7 cellular contexts compared by ENCODE assay signal in the genomic region with DNA sequence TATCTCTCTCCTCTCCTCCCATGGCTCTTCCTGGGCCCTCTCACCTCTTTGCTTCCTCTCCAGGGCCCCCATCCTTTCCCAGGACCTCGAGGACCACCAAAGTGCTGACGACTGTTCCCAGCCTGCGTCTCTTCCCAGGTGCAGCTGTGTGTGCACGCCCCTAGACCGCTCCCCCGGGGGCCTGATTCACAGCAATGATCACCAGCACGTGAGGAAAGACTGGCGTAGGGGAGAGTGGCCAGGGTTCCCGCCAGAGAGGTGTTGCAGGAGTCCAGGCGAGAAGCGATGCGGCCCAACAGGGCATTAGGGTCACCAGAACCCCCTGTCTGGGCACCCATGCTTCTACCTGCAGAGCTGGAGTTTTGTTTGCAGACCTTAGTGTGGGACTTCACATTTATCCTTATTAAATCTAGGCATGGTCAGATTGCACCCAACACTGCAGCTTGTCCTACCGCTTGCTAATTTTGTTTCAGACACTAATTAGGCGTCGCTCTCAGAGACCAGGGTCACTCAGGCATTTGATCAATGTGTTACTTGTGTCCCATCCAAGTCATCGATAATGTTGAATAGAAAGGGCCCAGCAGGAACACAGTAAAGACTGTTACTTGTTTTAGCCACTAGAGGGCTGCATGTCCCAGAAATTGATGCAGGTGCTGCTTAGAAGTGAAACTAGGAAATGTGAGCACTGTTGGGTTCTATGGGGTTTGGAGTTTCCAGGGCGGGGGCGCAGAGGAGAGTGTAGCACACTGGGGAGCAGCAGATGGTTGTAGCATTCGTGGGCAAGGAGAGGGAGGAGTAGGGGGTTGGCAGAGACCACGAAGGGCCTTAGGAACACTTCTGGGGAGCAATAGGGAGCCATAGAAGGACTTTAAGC. TPM values are rescaled to one million over a fixed set of nuclear protein-coding genes. Genes with fewer than 3 reads are reported as not detected.
DNase-seq lines count a peak whose midpoint lies in the region; FAIRE-seq and TF ChIP-seq lines count a peak whose summit lies in the region.

No MANE protein-coding gene starts in this region.

- intact Hi-C loops in ascending aorta (cut with DNase I): loop anchor here (1.0 to 2.0 kb wide), 2 partner anchors 136 to 306 kb away; no protein-coding TSS in a partner anchor

- peak overlapping the region; percentile 32 for H3K4me3 ChIP-seq in GM12864 (ENCODE audit: low read depth, low read length)
- peak overlapping the region; percentile 42 to 49 for H3K4me3 ChIP-seq in ascending aorta
- peak overlapping the region in 1 of 2 donors; percentile 37 for H3K4me3 ChIP-seq in small intestine (ENCODE audit: low read depth in 1 of 2, low read length in 2 of 2)

- no peaks in the 10 kb centered on the region for H3K9me3 ChIP-seq in ascending aorta
- H3K9me3 ChIP-seq in small intestine (ENCODE audit: control insufficient read depth, low read depth): no peaks in the 10 kb centered on the region

- no peak for FAIRE-seq in small intestine (lab: Jason Lieb, UNC)

- CTCF ChIA-PET in HEK293T (lab: Yijun Ruan, JAX): interaction anchor here (0.7 to 1.4 kb wide), 2 partner anchors 10 to 238 kb away, joined by 3 to 8 read pairs; no protein-coding TSS in a partner anchor

- H3K27me3 ChIP-seq in ascending aorta (no peaks in the 10 kb centered on the region), small intestine (ENCODE audit: control insufficient read depth in 2 of 2, insufficient read depth in 2 of 2, low read length in 2 of 2) (no peaks in the 10 kb centered on the region)

- H3K27ac ChIP-seq in ascending aorta (peak overlapping the region in 1 of 2 donors; percentile 35), small intestine (ENCODE audit: low read depth in 1 of 2, low read length in 1 of 2) (no peak overlapping the region)

- peaks cover 0 to 6% of the 10 kb centered on the region in 2 donors for H3K4me1 ChIP-seq in ascending aorta
- no peaks in the 10 kb centered on the region for H3K4me1 ChIP-seq in small intestine (ENCODE audit: control insufficient read depth in 2 of 2, insufficient read depth in 1 of 2, low read depth in 1 of 2, low read length in 1 of 2)

- peak; percentile 83 for TF ChIP-seq CTCF in GM12864 (IDR thresholded peaks at IDR 0.05; ENCODE audit: low read depth, low read length, missing control alignments)
- peak; percentile 81 to 91 (median 85) for TF ChIP-seq CTCF in ascending aorta (IDR thresholded peaks at IDR 0.05)

- DNase-seq in GM12864 (ENCODE audit: low read depth) (peak; percentile 66), HEK293T (ENCODE audit: extremely low spot score) (peak; percentile 72), NCI-H1092 (lab: John Stamatoyannopoulos, UW) (peak; percentile 36), T-helper 2 cell (peak in 4 of 5 experiments; percentile 41 to 86 (median 54)), ascending aorta (ENCODE audit: low spot score in 2 of 2) (peak in 1 of 2 donors; percentile 73), hypothalamus (lab: John Stamatoyannopoulos, UW) (peak in 31 of 51 donors; percentile 12 to 85 (median 43)), small intestine (peak; percentile 83)

- POLR2A ChIA-PET in HEK293T (lab: Yijun Ruan, JAX): no interaction called here

- 40 to 49% (median 48%) methylated on average over 20 of the region's 20 CpGs for WGBS in small intestine, 3 donors

- no peaks in the 10 kb centered on the region for H3K36me3 ChIP-seq in ascending aorta
- H3K36me3 ChIP-seq in small intestine (ENCODE audit: control insufficient read depth in 2 of 2, insufficient read depth in 2 of 2, low read length in 2 of 2): no peaks in the 10 kb centered on the region

TF ChIP-seq in HEK293T, 16 proteins besides CTCF, POLR2A, EP300 and RAD21:
- TF ChIP-seq ZNF384 (IDR thresholded peaks at IDR 0.05) (peak; percentile 61; the same call in 1 of the 2 replicates), CTBP1 (IDR thresholded peaks at IDR 0.05; ENCODE audit: borderline replicate concordance) (no peak)
TF ChIP-seq in HEK293T: peak in this region for 1.

RNA-seq across cellular contexts. Expression of gene CDADC1, which starts 53.2 kb away (rescaled TPM):
- total RNA-seq in ascending aorta: 0.96 TPM
- 1 to 10 TPM; 3.2 to 4.3 (median 3.4) TPM for polyA plus RNA-seq in small intestine
